ENCODE assay signal across 33 cellular contexts in genomic region chr16:24873028-24873427, GRCh38. TPM values are rescaled to one million over a fixed set of nuclear protein-coding genes. Genes with fewer than 3 reads are reported as not detected.
DNase-seq lines count a peak whose midpoint lies in the region; TF ChIP-seq lines count a peak whose summit lies in the region.
"Had no signal": no experiment of that assay in that cellular context is flagged by ENCODE, and none has a peak within 500 bp of the region (broad histone marks: within the 10 kb centered on the region; RNA-seq: fewer than 3 reads in every experiment).

No MANE protein-coding gene starts in this region.

- TF ChIP-seq CTCF in A673 (conservative IDR thresholded peaks at IDR 0.05; ENCODE audit: low read depth, low read length) (no peak), HEK293 (tag by site-specific recombination; IDR thresholded peaks at IDR 0.05) (no peak)

- H3K4me1 ChIP-seq in A673 (ENCODE audit: insufficient read depth, low read length, poor library complexity, severe bottlenecking) (no peaks in the 10 kb centered on the region), HEK293 (ENCODE audit: control insufficient read depth, insufficient read depth, low read length) (no peaks in the 10 kb centered on the region)
- H3K4me1 ChIP-seq: A549, BE2C, BLaER1, Caco-2 had no signal

- H3K36me3 ChIP-seq in A673 (ENCODE audit: insufficient read depth, low read length, poor library complexity, severe bottlenecking), result no peaks in the 10 kb centered on the region
- no peaks in the 10 kb centered on the region for H3K36me3 ChIP-seq in HEK293 (ENCODE audit: control insufficient read depth in 2 of 2, insufficient read depth in 1 of 2, low read length in 2 of 2)
- H3K36me3 ChIP-seq: BE2C; BLaER1; BLaER1 treated with 17β-estradiol and CSF1 and Interleukin-3, amounts not matched to agents 10 nM and 100 nM had no signal

- no TSS peak for BruUV-seq in A673 (replicated peaks; lab: Mats Ljungman, UMichigan)

- CTCF ChIA-PET in A673 (lab: Charles Lee), result no interaction called here
- CTCF ChIA-PET in HEK293 (lab: Yijun Ruan, JAX), result interaction anchor here (0.6 to 1.1 kb wide), 2 partner anchors 32 to 560 kb away, joined by 3 read pairs; no protein-coding TSS in a partner anchor

- H3K4me3 ChIP-seq in A673 (ENCODE audit: low read depth, low read length, poor library complexity, severe bottlenecking) (no peak overlapping the region), HEK293 (ENCODE audit: low read depth, low read length) (no peak overlapping the region)
- H3K4me3 ChIP-seq: A549; BLaER1; BLaER1 treated with 17β-estradiol and CSF1 and Interleukin-3, amounts not matched to agents 10 nM and 100 nM had no signal

- peak; percentile 30 for DNase-seq in activated effector memory CD4-positive, alpha-beta T cell treated with anti-CD3 and anti-CD28 coated beads, Interleukin-2, amount 50 U/mL, for 16 hours
- DNase-seq in activated effector memory CD4-positive, alpha-beta T cell treated with Interleukin-2 at 50 U/mL for 16 hours, result no peak
- DNase-seq in A673 (ENCODE audit: low spot score) (peak; percentile 36), foreskin melanocyte (no peak), COLO668 (lab: John Stamatoyannopoulos, UW; ENCODE audit: unreplicated experiment) (no peak)
- DNase-seq: 8988T; ACHN; AML-193; BE2C; C1 segment of cervical spinal cord; Caco-2; Calu3; CD4-positive, alpha-beta memory T cell; CD4-positive, alpha-beta T cell; CD4-positive, CD25-positive, alpha-beta regulatory T cell; CD8-positive, alpha-beta memory T cell; CD8-positive, alpha-beta T cell; COR-L47; DMS 273 treated with DMSO at 0.1 percent for 48 hours; DMS153; DMS53; DMS79; DMS79 treated with DMSO at 0.1 percent for 48 hours; DND-41; EL had no signal

- intact Hi-C loops in A673 (cut with micrococcal nuclease; ENCODE audit: unreplicated experiment), result no loop called here

- no peaks in the 10 kb centered on the region for H3K9me3 ChIP-seq in A673 (ENCODE audit: low read depth, low read length, poor library complexity, severe bottlenecking)
- no peaks in the 10 kb centered on the region for H3K9me3 ChIP-seq in HEK293 (ENCODE audit: control insufficient read depth, insufficient read depth, low read depth, low read length)
- H3K9me3 ChIP-seq: A549; BE2C; BLaER1; BLaER1 treated with 17β-estradiol and CSF1 and Interleukin-3, amounts not matched to agents 10 nM and 100 nM; Caco-2 had no signal

- POLR2A ChIA-PET in A673 (lab: Charles Lee; ENCODE audit: low non-redundant PET), result no interaction called here
- POLR2A ChIA-PET in HEK293 (lab: Yijun Ruan, JAX), result no interaction called here

- no peaks in the 10 kb centered on the region for H3K27me3 ChIP-seq in A673 (replicated peaks; ENCODE audit: insufficient read depth, low read depth, low read length, poor library complexity)
- H3K27me3 ChIP-seq: BE2C; BLaER1; BLaER1 treated with 17β-estradiol and CSF1 and Interleukin-3, amounts not matched to agents 10 nM and 100 nM had no signal

- H3K27ac ChIP-seq in A673 (ENCODE audit: low read depth, low read length, poor library complexity, severe bottlenecking), result no peak overlapping the region
- H3K27ac ChIP-seq in HEK293 (ENCODE audit: extremely low read depth, low read depth, low read length), result no peak overlapping the region
- H3K27ac ChIP-seq: 22Rv1; A549; BLaER1; BLaER1 treated with 17β-estradiol and CSF1 and Interleukin-3, amounts not matched to agents 10 nM and 100 nM; C4-2B had no signal

TF ChIP-seq in HEK293, 187 proteins besides CTCF, POLR2A, EP300 and RAD21:
- no peak for TF ChIP-seq ZNF394 (tag by site-specific recombination; IDR thresholded peaks at IDR 0.05; ENCODE audit: borderline replicate concordance)
- TF ChIP-seq PBX3 (CRISPR knock-in tag; IDR thresholded peaks at IDR 0.05), result no peak
- no peak for TF ChIP-seq RBAK (tag by site-specific recombination; IDR thresholded peaks at IDR 0.05)
- no peak for TF ChIP-seq ZNF426 (tag by site-specific recombination; IDR thresholded peaks at IDR 0.05)
- TF ChIP-seq ZNF398 (tag by site-specific recombination; IDR thresholded peaks at IDR 0.05), result no peak
- TF ChIP-seq ZSCAN18 (tag by site-specific recombination; IDR thresholded peaks at IDR 0.05), result no peak
- peak; percentile 82 for TF ChIP-seq ZNF366 (tag by site-specific recombination; conservative IDR thresholded peaks at IDR 0.05)
- peak; percentile 92 for TF ChIP-seq PRDM1 (tag by site-specific recombination; IDR thresholded peaks at IDR 0.05)
- TF ChIP-seq, protein P1, sequence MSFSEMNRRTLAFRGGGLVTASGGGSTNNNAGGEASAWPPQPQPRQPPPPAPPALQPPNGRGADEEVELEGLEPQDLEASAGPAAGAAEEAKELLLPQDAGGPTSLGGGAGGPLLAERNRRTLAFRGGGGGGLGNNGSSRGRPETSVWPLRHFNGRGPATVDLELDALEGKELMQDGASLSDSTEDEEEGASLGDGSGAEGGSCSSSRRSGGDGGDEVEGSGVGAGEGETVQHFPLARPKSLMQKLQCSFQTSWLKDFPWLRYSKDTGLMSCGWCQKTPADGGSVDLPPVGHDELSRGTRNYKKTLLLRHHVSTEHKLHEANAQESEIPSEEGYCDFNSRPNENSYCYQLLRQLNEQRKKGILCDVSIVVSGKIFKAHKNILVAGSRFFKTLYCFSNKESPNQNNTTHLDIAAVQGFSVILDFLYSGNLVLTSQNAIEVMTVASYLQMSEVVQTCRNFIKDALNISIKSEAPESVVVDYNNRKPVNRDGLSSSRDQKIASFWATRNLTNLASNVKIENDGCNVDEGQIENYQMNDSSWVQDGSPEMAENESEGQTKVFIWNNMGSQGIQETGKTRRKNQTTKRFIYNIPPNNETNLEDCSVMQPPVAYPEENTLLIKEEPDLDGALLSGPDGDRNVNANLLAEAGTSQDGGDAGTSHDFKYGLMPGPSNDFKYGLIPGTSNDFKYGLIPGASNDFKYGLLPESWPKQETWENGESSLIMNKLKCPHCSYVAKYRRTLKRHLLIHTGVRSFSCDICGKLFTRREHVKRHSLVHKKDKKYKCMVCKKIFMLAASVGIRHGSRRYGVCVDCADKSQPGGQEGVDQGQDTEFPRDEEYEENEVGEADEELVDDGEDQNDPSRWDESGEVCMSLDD (tag by site-specific recombination; IDR thresholded peaks at IDR 0.05), result no peak

RNA-seq across cellular contexts. Expression of gene SLC5A11, which starts 27.3 kb away (rescaled TPM):
- not detected in 2 replicates for total RNA-seq in A673 (2021)
- total RNA-seq: Calu3; CD4-positive, CD25-positive, alpha-beta regulatory T cell; Daoy; G401 had no signal

Comparison
In these comparisons a context has a peak if more than half of its experiments do, and no peak if none do; other contexts are left out.
1. DNase-seq: peak in activated effector memory CD4-positive, alpha-beta T cell treated with anti-CD3 and anti-CD28 coated beads, Interleukin-2, amount 50 U/mL, for 16 hours (single experiment) and A673 (single experiment); none in activated effector memory CD4-positive, alpha-beta T cell treated with Interleukin-2 at 50 U/mL for 16 hours (single experiment), foreskin melanocyte (single experiment) and COLO668 (single experiment).